In the genomic region with DNA sequence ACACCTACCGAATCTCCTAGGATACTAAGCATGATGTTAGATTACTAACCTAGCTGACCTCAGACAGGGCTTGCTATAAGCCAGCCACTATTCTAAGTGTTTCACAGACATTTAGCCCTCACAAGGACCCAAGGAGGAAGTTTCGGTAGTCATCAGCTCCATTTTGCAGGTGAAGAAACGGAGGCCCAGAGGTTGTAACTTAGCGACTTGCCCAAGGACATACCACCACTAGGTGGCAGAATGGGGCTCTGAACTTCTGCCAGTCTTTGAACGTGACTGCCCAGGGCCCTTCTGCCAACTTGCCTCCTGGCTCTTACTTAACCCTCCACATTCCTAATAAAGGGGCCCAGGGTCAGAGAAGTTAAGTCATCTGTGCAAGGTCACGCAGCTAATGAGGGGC, we compare ENCODE assay signal across 8 cellular contexts.
DNase-seq lines count a peak whose midpoint lies in the region; ATAC-seq and TF ChIP-seq lines count a peak whose summit lies in the region.

No MANE protein-coding gene starts in this region.

- H3K4me1 ChIP-seq in esophagus squamous epithelium (no peaks in the 10 kb centered on the region), smooth muscle cell (ENCODE audit: low read depth) (no peaks in the 10 kb centered on the region)

- peaks cover 0 to 15% (median 0%) of the 10 kb centered on the region in 4 donors for H3K27me3 ChIP-seq in esophagus squamous epithelium
- peaks cover 5% of the 10 kb centered on the region for H3K27me3 ChIP-seq in smooth muscle cell (ENCODE audit: low read depth)

- no peaks in the 10 kb centered on the region for H3K79me2 ChIP-seq in smooth muscle cell (ENCODE audit: low read depth)

- H3K9me3 ChIP-seq in esophagus squamous epithelium = no peaks in the 10 kb centered on the region
- H3K9me3 ChIP-seq in smooth muscle cell (replicated peaks; ENCODE audit: low read depth) = no peaks in the 10 kb centered on the region

- H3K27ac ChIP-seq in esophagus squamous epithelium (no peak overlapping the region), smooth muscle cell (ENCODE audit: low read depth) (no peak overlapping the region)

- H2AFZ ChIP-seq in smooth muscle cell (ENCODE audit: low read depth) = no peak overlapping the region

- TF ChIP-seq POLR2A in esophagus squamous epithelium (IDR thresholded peaks at IDR 0.05) = no peak

- H3K4me3 ChIP-seq in esophagus squamous epithelium = no peak overlapping the region
- H3K4me3 ChIP-seq in smooth muscle cell = no peak overlapping the region

- H3K9ac ChIP-seq in smooth muscle cell (ENCODE audit: low read depth) = no peak overlapping the region

- H4K20me1 ChIP-seq in smooth muscle cell (ENCODE audit: low read depth) = no peaks in the 10 kb centered on the region

- TF ChIP-seq CTCF in esophagus squamous epithelium (IDR thresholded peaks at IDR 0.05) (peak in 5 of 6 experiments; percentile 22 to 66 (median 33)), smooth muscle cell (IDR thresholded peaks at IDR 0.05; ENCODE audit: borderline replicate concordance, insufficient read depth, poor library complexity, severe bottlenecking) (peak; percentile 46)

- no peak for ATAC-seq in GM21360 (IDR thresholded peaks at IDR 0.05; ENCODE audit: unreplicated experiment)

- no peak overlapping the region for H3K4me2 ChIP-seq in smooth muscle cell

- 55 to 58% methylated on average over 5 to 6 of the region's 6 CpGs for WGBS in esophagus squamous epithelium, 2 donors
- 50% methylated on average over 6 of the region's 6 CpGs for WGBS in smooth muscle cell (ENCODE audit: low lambda C conversion rate)

- intact Hi-C loops in esophagus squamous epithelium (cut with DNase I) = no loop called here

- no peaks in the 10 kb centered on the region for H3F3A ChIP-seq in smooth muscle cell (ENCODE audit: low read depth)

- DNase-seq in activated effector memory CD4-positive, alpha-beta T cell treated with anti-CD3 and anti-CD28 coated beads, Interleukin-2, amount 50 U/mL, for 16 hours = peak; percentile 71
- no peak for DNase-seq in activated effector memory CD4-positive, alpha-beta T cell treated with Interleukin-2 at 50 U/mL for 16 hours
- DNase-seq in NCI-H1092 treated with DMSO at 0.1 percent for 48 hours (lab: John Stamatoyannopoulos, UW) = peak; percentile 62
- peak; percentile 14 to 24 for DNase-seq in activated CD4-positive, alpha-beta T cell treated with anti-CD3 and anti-CD28 coated beads for 4 hours
- DNase-seq in esophagus squamous epithelium (lab: John Stamatoyannopoulos, UW) = no peak
- DNase-seq in smooth muscle cell (lab: John Stamatoyannopoulos, UW; ENCODE audit: unreplicated experiment) = no peak
- DNase-seq in cerebellum (ENCODE audit: low spot score) = no peak

- H3K36me3 ChIP-seq in esophagus squamous epithelium (no peaks in the 10 kb centered on the region), smooth muscle cell (ENCODE audit: low read depth) (no peaks in the 10 kb centered on the region)

Comparison
In these comparisons a context has a peak if more than half of its experiments do, and no peak if none do; other contexts are left out.
1. DNase-seq: peak in activated effector memory CD4-positive, alpha-beta T cell treated with anti-CD3 and anti-CD28 coated beads, Interleukin-2, amount 50 U/mL, for 16 hours (single experiment), NCI-H1092 treated with DMSO at 0.1 percent for 48 hours (single experiment) and activated CD4-positive, alpha-beta T cell treated with anti-CD3 and anti-CD28 coated beads for 4 hours (2 of 2); none in activated effector memory CD4-positive, alpha-beta T cell treated with Interleukin-2 at 50 U/mL for 16 hours (single experiment), esophagus squamous epithelium (single experiment), smooth muscle cell (single experiment) and cerebellum (single experiment).